Comparison of ENCODE assay signal across 23 cellular contexts in genomic region chr1:169143984-169144383, GRCh38.
"Had no signal": no experiment of that assay in that cellular context is flagged by ENCODE, and none has a peak within 500 bp of the region (broad histone marks: within the 10 kb centered on the region; RNA-seq: fewer than 3 reads in every experiment).

No MANE protein-coding gene starts in this region.

- DNase-seq: cortex of kidney; effector CD4-positive, alpha-beta T cell; heart left ventricle; islet precursor cell; left ventricle myocardium superior; mesenchymal stem cell; mucosa of descending colon; naive B cell; pancreas; stimulated activated CD4-positive, alpha-beta T cell treated with anti-CD3 and anti-CD28 coated beads, Interleukin-12 subunit alpha, Interleukin-12 subunit beta, amount 100 ng/mL, for 4 hours; stimulated activated CD4-positive, alpha-beta T cell treated with anti-CD3 and anti-CD28 coated beads, Interleukin-1b, Interleukin-23, amount 100 ng/mL, for 48 hours; stimulated activated CD4-positive, alpha-beta T cell treated with anti-CD3 and anti-CD28 coated beads, Interleukin-4, amount 100 ng/mL, for 1 hour; stimulated activated CD8-positive, alpha-beta memory T cell treated with anti-CD3 and anti-CD28 coated beads, Interleukin-4, amount 100 ng/mL, for 48 hours; stimulated activated naive CD4-positive, alpha-beta T cell treated with Interleukin-2 at 50 U/mL for 16 hours; stomach; testis; tibial artery had no signal

- FAIRE-seq: frontal cortex, pancreas had no signal

- ATAC-seq: heart left ventricle; left ventricle myocardium superior; mucosa of descending colon; natural killer cell treated with Interleukin-12 subunit alpha and Interleukin-12 subunit beta and Interleukin-15 and Interleukin-18, amount 100 ng/mL, for 72 hours; sciatic nerve had no signal

- H3K27ac ChIP-seq: heart left ventricle, neutrophil, testis, tibial artery had no signal

- H3K4me3 ChIP-seq: heart left ventricle, lung, mucosa of descending colon, pancreas, smooth muscle cell, stomach, testis, tibial artery had no signal

- H3K4me2 ChIP-seq: smooth muscle cell had no signal

- H3K27me3 ChIP-seq: heart left ventricle, neutrophil, pancreas, stomach, testis, tibial artery had no signal

- H3K4me1 ChIP-seq: heart left ventricle, testis, tibial artery had no signal

- H3K9me3 ChIP-seq: heart left ventricle, mucosa of descending colon, neutrophil, pancreas, stomach, testis, tibial artery had no signal

- H3K36me3 ChIP-seq: heart left ventricle, neutrophil, pancreas, stomach, tibial artery had no signal
